29 cellular contexts compared by ENCODE assay signal in the genomic region with DNA sequence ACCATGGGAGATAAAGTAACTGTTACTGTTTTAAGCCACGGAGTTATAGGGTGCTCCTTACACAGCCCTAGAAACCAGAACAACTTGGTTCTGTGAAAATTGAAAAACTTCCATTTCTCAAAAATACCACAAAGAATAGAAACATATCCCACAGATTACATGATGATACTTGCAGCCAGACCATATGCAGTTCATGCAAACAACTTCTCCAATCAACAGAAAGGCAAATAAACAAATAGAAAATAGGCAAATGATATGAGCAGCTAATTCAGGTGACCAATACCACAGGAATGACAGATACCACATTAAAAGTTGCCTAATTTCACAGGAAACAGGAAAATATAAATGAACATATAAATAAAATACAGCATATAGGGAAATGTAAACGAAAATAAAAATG.
"Had no signal": no experiment of that assay in that cellular context is flagged by ENCODE, and none has a peak within 500 bp of the region (broad histone marks: within the 10 kb centered on the region; RNA-seq: fewer than 3 reads in every experiment).

No MANE protein-coding gene starts in this region.

- H3K4me3 ChIP-seq: SJSA1 had no signal

- H3K27me3 ChIP-seq: brain microvascular endothelial cell, SJSA1 had no signal

- H3K36me3 ChIP-seq: brain microvascular endothelial cell, SJSA1 had no signal

- H3K4me1 Mint-ChIP-seq: activated naive CD8-positive, alpha-beta T cell treated with anti-CD3 and anti-CD28 coated beads, Interleukin-2, amount 50 U/mL, for 24 hours; IgD-negative memory B cell; T-helper 17 cell; WTC11 had no signal

- H3K27ac Mint-ChIP-seq: activated CD8-positive, alpha-beta T cell treated with anti-CD3 and anti-CD28 coated beads, Interleukin-2, amount 10 ng/mL, durations not matched to agents 7 days and 5 days; activated naive CD4-positive, alpha-beta T cell treated with anti-CD3 and anti-CD28 coated beads, Interleukin-2, amount 50 U/mL, for 72 hours; activated naive CD8-positive, alpha-beta T cell treated with anti-CD3 and anti-CD28 coated beads, Interleukin-2, amount 50 U/mL, for 24 hours; activated T-cell treated with anti-CD3 and anti-CD28 coated beads, Interleukin-2, amount 50 U/mL, for 24 hours; activated T-helper 1 cell treated with anti-CD3 and anti-CD28 coated beads, Interleukin-12 subunit alpha, Interleukin-12 subunit beta, Interleukin-2, Interleukin-4 antibody, amounts not matched to agents 30 ng/mL and 10 ng/mL and 1 ng/mL, durations not matched to agents 14 hours and 24 hours and 36 hours; IgD-negative memory B cell; T-helper 17 cell; WTC11 had no signal

- H3K4me3 Mint-ChIP-seq: activated CD8-positive, alpha-beta T cell treated with anti-CD3 and anti-CD28 coated beads, Interleukin-2, amount 10 ng/mL, durations not matched to agents 7 days and 5 days; activated naive CD8-positive, alpha-beta T cell treated with anti-CD3 and anti-CD28 coated beads, Interleukin-2, amount 50 U/mL, for 24 hours; activated T-cell treated with anti-CD3 and anti-CD28 coated beads, Interleukin-2, amount 50 U/mL, for 24 hours; activated T-helper 1 cell treated with anti-CD3 and anti-CD28 coated beads, Interleukin-12 subunit alpha, Interleukin-12 subunit beta, Interleukin-2, Interleukin-4 antibody, amounts not matched to agents 30 ng/mL and 10 ng/mL and 1 ng/mL, durations not matched to agents 14 hours and 24 hours and 36 hours; IgD-negative memory B cell; T-helper 17 cell; WTC11 had no signal

- H3K27ac ChIP-seq: brain microvascular endothelial cell, SJSA1 had no signal

- H3K36me3 Mint-ChIP-seq: activated naive CD4-positive, alpha-beta T cell treated with anti-CD3 and anti-CD28 coated beads, Interleukin-2, amount 50 U/mL, for 72 hours; IgD-negative memory B cell; WTC11 had no signal

- H3K27me3 Mint-ChIP-seq: activated T-cell treated with anti-CD3 and anti-CD28 coated beads, Interleukin-2, amount 50 U/mL, for 24 hours had no signal

- H3K4me1 ChIP-seq: SJSA1 had no signal

- DNase-seq: activated CD4-positive, alpha-beta T cell treated with anti-CD3 and anti-CD28 coated beads for 48 hours; activated CD4-positive, alpha-beta T cell treated with anti-CD3 and anti-CD28 coated beads, Interleukin-2, amount 50 U/mL, for 4 hours; activated CD4-positive, CD25-positive, alpha-beta regulatory T cell treated with anti-CD3 and anti-CD28 coated beads, Interleukin-2, amount 50 U/mL, for 72 hours; activated CD8-positive, alpha-beta memory T cell treated with anti-CD3 and anti-CD28 coated beads, Interleukin-2, amount 50 U/mL, for 48 hours; activated CD8-positive, alpha-beta T cell treated with anti-CD3 and anti-CD28 coated beads, Interleukin-2, amount 10 ng/mL, durations not matched to agents 7 days and 5 days; activated effector memory CD4-positive, alpha-beta T cell treated with Interleukin-2 at 50 U/mL for 16 hours; activated naive CD4-positive, alpha-beta T cell treated with Interleukin-2 at 50 U/mL for 16 hours; activated naive CD8-positive, alpha-beta T cell treated with anti-CD3 and anti-CD28 coated beads, Interleukin-2, amount 50 U/mL, for 24 hours; activated T-cell treated with anti-CD3 and anti-CD28 coated beads, Interleukin-2, amount 50 U/mL, for 24 hours; amygdala; brain microvascular endothelial cell; cerebellar nuclear complex; KG1; MM.1S; NCI-H146; NCI-H1930; NCI-H2171; NCI-H2227 treated with DMSO at 0.1 percent for 48 hours; NCI-H446 treated with DMSO at 0.1 percent for 48 hours; NCI-H524 treated with DMSO at 0.1 percent for 48 hours; PC-3; SHP77; T-helper 17 cell; T-helper 9 cell had no signal

- H3K9me3 ChIP-seq: SJSA1 had no signal

- H3K9me3 Mint-ChIP-seq: activated naive CD4-positive, alpha-beta T cell treated with anti-CD3 and anti-CD28 coated beads, Interleukin-2, amount 50 U/mL, for 72 hours; activated T-cell treated with anti-CD3 and anti-CD28 coated beads, Interleukin-2, amount 50 U/mL, for 24 hours; activated T-helper 1 cell treated with anti-CD3 and anti-CD28 coated beads, Interleukin-12 subunit alpha, Interleukin-12 subunit beta, Interleukin-2, Interleukin-4 antibody, amounts not matched to agents 30 ng/mL and 10 ng/mL and 1 ng/mL, durations not matched to agents 14 hours and 24 hours and 36 hours had no signal
